Comparison of ENCODE assay signal across 28 cellular contexts in the genomic region with DNA sequence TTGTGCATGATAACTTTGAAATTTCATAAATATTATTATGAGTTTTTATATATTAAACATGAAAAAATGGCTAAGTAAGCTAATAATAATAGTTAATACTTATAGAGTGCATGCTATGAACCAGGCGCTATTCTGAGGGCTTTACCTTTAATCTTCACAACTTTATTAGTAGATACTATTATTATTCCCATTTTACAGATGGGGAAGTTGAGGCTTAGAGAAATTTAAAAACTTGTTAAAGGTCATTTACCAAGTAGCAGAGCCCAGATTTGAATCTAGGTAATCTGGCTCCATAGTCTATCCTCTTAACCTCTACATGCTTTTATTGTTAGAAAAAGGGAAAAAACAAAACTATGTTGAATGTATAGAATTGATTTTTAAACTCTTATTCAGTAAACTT.
DNase-seq lines count a peak whose midpoint lies in the region; ATAC-seq, FAIRE-seq and TF ChIP-seq lines count a peak whose summit lies in the region.
"Had no signal": no experiment of that assay in that cellular context is flagged by ENCODE, and none has a peak within 500 bp of the region (broad histone marks: within the 10 kb centered on the region; RNA-seq: fewer than 3 reads in every experiment).

No MANE protein-coding gene starts in this region.

- H3K4me3 ChIP-seq in HepG2 (replicated peaks in 1 of 3; ENCODE audit: insufficient read depth in 1 of 3, low read depth in 2 of 3, low read length in 3 of 3) (no peak overlapping the region), right lobe of liver (no peak overlapping the region), K562 (no peak overlapping the region)
- H3K4me3 ChIP-seq: A549; BLaER1; BLaER1 treated with 17β-estradiol and CSF1 and Interleukin-3, amounts not matched to agents 10 nM and 100 nM had no signal

- no peaks in the 10 kb centered on the region for H3K9me1 ChIP-seq in K562 (ENCODE audit: control insufficient read depth, insufficient read depth, low read length)

- no TSS peak for BruUV-seq in HepG2 (replicated peaks; lab: Mats Ljungman, UMichigan)
- BruUV-seq in K562 (replicated peaks; lab: Mats Ljungman, UMichigan): no TSS peak

- H3K9me3 ChIP-seq in HepG2 (ENCODE audit: low read length) (no peaks in the 10 kb centered on the region), right lobe of liver (no peaks in the 10 kb centered on the region), K562 (replicated peaks; ENCODE audit: control insufficient read depth, insufficient read depth, low read depth, low read length) (no peaks in the 10 kb centered on the region)
- H3K9me3 ChIP-seq: A549; BE2C; BLaER1; BLaER1 treated with 17β-estradiol and CSF1 and Interleukin-3, amounts not matched to agents 10 nM and 100 nM; Caco-2 had no signal

- CTCF ChIA-PET in HepG2 (lab: Yijun Ruan, JAX; ENCODE audit: low intra/inter-chr PET ratio, low total read pairs) (no interaction called here), K562 (lab: Yijun Ruan, JAX; ENCODE audit: low intra/inter-chr PET ratio) (no interaction called here)

- no peak overlapping the region for H3K27ac ChIP-seq in HepG2 (ENCODE audit: extremely low read length, insufficient read depth, low read length)
- H3K27ac ChIP-seq in right lobe of liver: no peak overlapping the region
- no peak overlapping the region for H3K27ac ChIP-seq in K562 (ENCODE audit: extremely low read depth, low read depth, low read length)
- H3K27ac ChIP-seq: 22Rv1; A549; BLaER1; BLaER1 treated with 17β-estradiol and CSF1 and Interleukin-3, amounts not matched to agents 10 nM and 100 nM; C4-2B had no signal

- ATAC-seq in HepG2 (no peak), right lobe of liver (no peak), K562 (no peak)
- ATAC-seq: A549; CD8-positive, alpha-beta T cell had no signal

- DNase-seq in HepG2 (ENCODE audit: low spot score) (no peak), right lobe of liver (no peak), K562 (ENCODE audit: extremely low read depth in 1 of 4, low spot score in 3 of 4) (no peak), DMS 273 treated with DMSO at 0.1 percent for 48 hours (lab: John Stamatoyannopoulos, UW) (no peak)
- DNase-seq: 8988T; ACHN; AML-193; BE2C; C1 segment of cervical spinal cord; Caco-2; Calu3; CD4-positive, alpha-beta memory T cell; CD4-positive, alpha-beta T cell; CD4-positive, CD25-positive, alpha-beta regulatory T cell; CD8-positive, alpha-beta memory T cell; CD8-positive, alpha-beta T cell; DMS153; DMS53; DMS79; DMS79 treated with DMSO at 0.1 percent for 48 hours; DND-41; EL had no signal

- H3K79me2 ChIP-seq in HepG2 (ENCODE audit: insufficient read depth, low read length): no peaks in the 10 kb centered on the region
- H3K79me2 ChIP-seq in K562 (ENCODE audit: control insufficient read depth, insufficient read depth, low read length): no peaks in the 10 kb centered on the region

- 96% methylated on average over 1 of the region's 1 CpG for WGBS in HepG2 (ENCODE audit: low lambda C conversion rate)
- 53% methylated on average over 1 of the region's 1 CpG for WGBS in right lobe of liver (ENCODE audit: insufficient coverage, low coverage, low lambda C conversion rate, missing lambda C conversion rate)
- 0% methylated on average over 1 of the region's 1 CpG for WGBS in K562 (ENCODE audit: insufficient coverage, low coverage, missing lambda C conversion rate)

- no peaks in the 10 kb centered on the region for H3K4me1 ChIP-seq in HepG2 (ENCODE audit: insufficient read depth, low read length)
- H3K4me1 ChIP-seq in right lobe of liver: no peaks in the 10 kb centered on the region
- peaks cover 0 to 14% of the 10 kb centered on the region in 2 experiments; a peak in 3 of 5 replicates for H3K4me1 ChIP-seq in K562 (replicated peaks in 1 of 2; ENCODE audit: control insufficient read depth in 2 of 2, insufficient read depth in 2 of 2, low read length in 2 of 2)
- H3K4me1 ChIP-seq: BE2C; BLaER1; BLaER1 treated with 17β-estradiol and CSF1 and Interleukin-3, amounts not matched to agents 10 nM and 100 nM had no signal

- H3K27me3 ChIP-seq in HepG2 (ENCODE audit: control insufficient read depth in 1 of 2, insufficient read depth in 2 of 2, low read length in 2 of 2) (no peaks in the 10 kb centered on the region), right lobe of liver (no peaks in the 10 kb centered on the region), K562 (ENCODE audit: control insufficient read depth in 2 of 2, insufficient read depth in 2 of 2, low read length in 2 of 2) (no peaks in the 10 kb centered on the region)
- H3K27me3 ChIP-seq: BE2C; BLaER1; BLaER1 treated with 17β-estradiol and CSF1 and Interleukin-3, amounts not matched to agents 10 nM and 100 nM had no signal

- H3K36me3 ChIP-seq in HepG2 (replicated peaks in 1 of 2; ENCODE audit: control insufficient read depth in 1 of 2, insufficient read depth in 2 of 2, low read length in 2 of 2) (0 out of 5 replicates have a peak, but pooled peaks cover 1 to 11% of the 10 kb centered on the region in 2 experiments), right lobe of liver (no peaks in the 10 kb centered on the region), K562 (ENCODE audit: control insufficient read depth, insufficient read depth, low read length) (no peaks in the 10 kb centered on the region)
- H3K36me3 ChIP-seq: BE2C; BLaER1; BLaER1 treated with 17β-estradiol and CSF1 and Interleukin-3, amounts not matched to agents 10 nM and 100 nM had no signal

- POLR2A ChIA-PET in HepG2 (lab: Yijun Ruan, JAX) (no interaction called here), K562 (lab: Yijun Ruan, JAX) (no interaction called here)

- H3K9ac ChIP-seq in HepG2 (ENCODE audit: insufficient read depth, low read depth, low read length) (no peak overlapping the region), K562 (ENCODE audit: insufficient read depth in 1 of 2, low read depth in 2 of 2, low read length in 2 of 2) (no peak overlapping the region)
- H3K9ac ChIP-seq: BLaER1; BLaER1 treated with 17β-estradiol and CSF1 and Interleukin-3, amounts not matched to agents 10 nM and 100 nM had no signal

- TF ChIP-seq RAD21 in HepG2 (CRISPR knock-in tag; IDR thresholded peaks at IDR 0.05) (no peak), K562 (CRISPR knock-in tag; conservative IDR thresholded peaks at IDR 0.05 in 1 of 2, IDR thresholded peaks at IDR 0.05 in 1 of 2) (no peak)

- TF ChIP-seq POLR2A in HepG2 (IDR thresholded peaks at IDR 0.05; ENCODE audit: insufficient read depth in 1 of 2, low read depth in 2 of 2, low read length in 2 of 2): no peak
- no peak for TF ChIP-seq POLR2A in right lobe of liver (IDR thresholded peaks at IDR 0.05)
- no peak for TF ChIP-seq POLR2A in K562 (conservative IDR thresholded peaks at IDR 0.05)

- no peak for TF ChIP-seq CTCF in HepG2 (CRISPR knock-in tag; IDR thresholded peaks at IDR 0.05)
- no peak for TF ChIP-seq CTCF in right lobe of liver (IDR thresholded peaks at IDR 0.05)
- no peak for TF ChIP-seq CTCF in K562 (IDR thresholded peaks at IDR 0.05 in 2 of 3, conservative IDR thresholded peaks at IDR 0.05 in 1 of 3; ENCODE audit: insufficient read depth in 2 of 3, low read depth in 1 of 3, low read length in 3 of 3)

- FAIRE-seq in HepG2 (lab: Jason Lieb, UNC) (no peak), K562 (lab: Jason Lieb, UNC) (no peak)
- FAIRE-seq: A549, D721Med had no signal

- in situ Hi-C loops in HepG2 (cut with HindIII; ENCODE audit: extremely low pct_ligation_motif_present, low pct_unique_long_range_greater_than_20kb): no loop called here
- in situ Hi-C loops in K562 (cut with MboI): no loop called here

- intact Hi-C loops in HepG2 (cut with micrococcal nuclease; ENCODE audit: unreplicated experiment): no loop called here
- intact Hi-C loops in right lobe of liver (cut with DNase I): no loop called here
- intact Hi-C loops in K562 (cut with micrococcal nuclease): no loop called here

- no peak overlapping the region for H3K4me2 ChIP-seq in HepG2 (ENCODE audit: low read depth, low read length)
- H3K4me2 ChIP-seq in K562 (ENCODE audit: insufficient read depth, low read length): no peak overlapping the region
- H3K4me2 ChIP-seq: A549; BLaER1; BLaER1 treated with 17β-estradiol and CSF1 and Interleukin-3, amounts not matched to agents 10 nM and 100 nM had no signal

- TF ChIP-seq EP300 in HepG2 (IDR thresholded peaks at IDR 0.05; ENCODE audit: low read depth in 2 of 2, low read length in 2 of 2): no peak
- TF ChIP-seq EP300 in HepG2 (CRISPR knock-in tag; IDR thresholded peaks at IDR 0.05; ENCODE audit: borderline replicate concordance): no peak
- TF ChIP-seq EP300 in K562 (IDR thresholded peaks at IDR 0.05; ENCODE audit: low read length): no peak

- no peak overlapping the region for H2AFZ ChIP-seq in HepG2 (ENCODE audit: low read length)
- H2AFZ ChIP-seq in K562 (ENCODE audit: low read depth, low read length): no peak overlapping the region

- H4K20me1 ChIP-seq in HepG2 (ENCODE audit: insufficient read depth, low read length) (no peaks in the 10 kb centered on the region), K562 (replicated peaks; ENCODE audit: control insufficient read depth, insufficient read depth, low read length) (no peaks in the 10 kb centered on the region)
- H4K20me1 ChIP-seq: BLaER1; BLaER1 treated with 17β-estradiol and CSF1 and Interleukin-3, amounts not matched to agents 10 nM and 100 nM had no signal

TF ChIP-seq in HepG2, 621 proteins besides CTCF, POLR2A, EP300 and RAD21:
- TF ChIP-seq ZNF629 (CRISPR knock-in tag; conservative IDR thresholded peaks at IDR 0.05): peak; percentile 60
- TF ChIP-seq, protein P1, sequence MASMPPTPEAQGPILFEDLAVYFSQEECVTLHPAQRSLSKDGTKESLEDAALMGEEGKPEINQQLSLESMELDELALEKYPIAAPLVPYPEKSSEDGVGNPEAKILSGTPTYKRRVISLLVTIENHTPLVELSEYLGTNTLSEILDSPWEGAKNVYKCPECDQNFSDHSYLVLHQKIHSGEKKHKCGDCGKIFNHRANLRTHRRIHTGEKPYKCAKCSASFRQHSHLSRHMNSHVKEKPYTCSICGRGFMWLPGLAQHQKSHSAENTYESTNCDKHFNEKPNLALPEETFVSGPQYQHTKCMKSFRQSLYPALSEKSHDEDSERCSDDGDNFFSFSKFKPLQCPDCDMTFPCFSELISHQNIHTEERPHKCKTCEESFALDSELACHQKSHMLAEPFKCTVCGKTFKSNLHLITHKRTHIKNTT (CRISPR knock-in tag; IDR thresholded peaks at IDR 0.05): no peak

TF ChIP-seq in K562, 482 proteins besides CTCF, POLR2A, EP300 and RAD21:
- TF ChIP-seq ADNP (tag; IDR thresholded peaks at IDR 0.05) (peak; percentile 55; the same call in 1 of the 2 replicates), ZBED1 (IDR thresholded peaks at IDR 0.05) (no peak), RBM25 (IDR thresholded peaks at IDR 0.05; ENCODE audit: low read depth, low read length, severe bottlenecking) (peak; percentile 93), BCOR (IDR thresholded peaks at IDR 0.05) (peak; percentile 40; the same call in 1 of the 2 replicates)

Comparison
In these comparisons a context has a peak if more than half of its experiments do, and no peak if none do; other contexts are left out.
1. Of the 241 proteins assayed by ChIP-seq in both HepG2 and K562: peak only in HepG2: none; only in K562: ADNP; in both: none; in neither: 240.